ENCODE assay signal across 8 cellular contexts in genomic region chrX:48476919-48477318, GRCh38. TPM values are rescaled to one million over a fixed set of nuclear protein-coding genes. Genes with fewer than 3 reads are reported as not detected.
DNase-seq lines count a peak whose midpoint lies in the region; ATAC-seq and TF ChIP-seq lines count a peak whose summit lies in the region.
"Had no signal": no experiment of that assay in that cellular context is flagged by ENCODE, and none has a peak within 500 bp of the region (broad histone marks: within the 10 kb centered on the region; RNA-seq: fewer than 3 reads in every experiment).

No MANE protein-coding gene starts in this region.

- ATAC-seq in activated CD8-positive, alpha-beta T cell treated with anti-CD3 and anti-CD28 coated beads, Interleukin-2, amount 10 ng/mL, durations not matched to agents 7 days and 5 days: no peak
- ATAC-seq in stimulated activated memory B cell treated with anti-CD40 and anti-IgM and Interleukin-4, amounts not matched to agents 10 μg/mL and 1 μg/mL and 100 μg/mL, for 72 hours: no peak

- CTCF ChIA-PET in activated CD8-positive, alpha-beta T cell treated with anti-CD3 and anti-CD28 coated beads, Interleukin-2, amount 10 ng/mL, durations not matched to agents 7 days and 5 days (lab: Charles Lee): no interaction called here

- peaks cover 15% of the 10 kb centered on the region; the same call in 1 of the 2 replicates for H3K36me3 Mint-ChIP-seq in HFFc6 (ENCODE audit: low read depth)
- H3K36me3 Mint-ChIP-seq in activated CD8-positive, alpha-beta T cell treated with anti-CD3 and anti-CD28 coated beads, Interleukin-2, amount 10 ng/mL, durations not matched to agents 7 days and 5 days (ENCODE audit: low read depth): peaks cover 28% of the 10 kb centered on the region
- peaks cover 37% of the 10 kb centered on the region for H3K36me3 Mint-ChIP-seq in stimulated activated memory B cell treated with anti-CD40 and anti-IgM and Interleukin-4, amounts not matched to agents 10 μg/mL and 1 μg/mL and 100 μg/mL, for 72 hours

- H3K27ac Mint-ChIP-seq in HFFc6: peak overlapping the region; percentile 94
- peak overlapping the region; percentile 92 for H3K27ac Mint-ChIP-seq in activated CD8-positive, alpha-beta T cell treated with anti-CD3 and anti-CD28 coated beads, Interleukin-2, amount 10 ng/mL, durations not matched to agents 7 days and 5 days
- peak overlapping the region; percentile 94 for H3K27ac Mint-ChIP-seq in stimulated activated memory B cell treated with anti-CD40 and anti-IgM and Interleukin-4, amounts not matched to agents 10 μg/mL and 1 μg/mL and 100 μg/mL, for 72 hours

- H3K4me3 Mint-ChIP-seq in HFFc6: peak overlapping the region; percentile 90
- peak overlapping the region; percentile 94 for H3K4me3 Mint-ChIP-seq in activated CD8-positive, alpha-beta T cell treated with anti-CD3 and anti-CD28 coated beads, Interleukin-2, amount 10 ng/mL, durations not matched to agents 7 days and 5 days
- peak overlapping the region; percentile 81 for H3K4me3 Mint-ChIP-seq in stimulated activated memory B cell treated with anti-CD40 and anti-IgM and Interleukin-4, amounts not matched to agents 10 μg/mL and 1 μg/mL and 100 μg/mL, for 72 hours

- TF ChIP-seq CTCF in HFFc6 (IDR thresholded peaks at IDR 0.05): no peak

- no peaks in the 10 kb centered on the region for H3K9me3 Mint-ChIP-seq in HFFc6
- H3K9me3 Mint-ChIP-seq in activated CD8-positive, alpha-beta T cell treated with anti-CD3 and anti-CD28 coated beads, Interleukin-2, amount 10 ng/mL, durations not matched to agents 7 days and 5 days (ENCODE audit: insufficient read depth): no peaks in the 10 kb centered on the region
- H3K9me3 Mint-ChIP-seq in stimulated activated memory B cell treated with anti-CD40 and anti-IgM and Interleukin-4, amounts not matched to agents 10 μg/mL and 1 μg/mL and 100 μg/mL, for 72 hours: no peaks in the 10 kb centered on the region

- peaks cover 2% of the 10 kb centered on the region for H3K27me3 Mint-ChIP-seq in HFFc6 (ENCODE audit: insufficient read depth)
- H3K27me3 Mint-ChIP-seq in activated CD8-positive, alpha-beta T cell treated with anti-CD3 and anti-CD28 coated beads, Interleukin-2, amount 10 ng/mL, durations not matched to agents 7 days and 5 days (ENCODE audit: low read depth): no peaks in the 10 kb centered on the region
- H3K27me3 Mint-ChIP-seq in stimulated activated memory B cell treated with anti-CD40 and anti-IgM and Interleukin-4, amounts not matched to agents 10 μg/mL and 1 μg/mL and 100 μg/mL, for 72 hours: no peaks in the 10 kb centered on the region

- peak overlapping the region; percentile 69 for H3K4me3 ChIP-seq in iPS-11a (ENCODE audit: low read depth, low read length)

- POLR2A ChIA-PET in activated CD8-positive, alpha-beta T cell treated with anti-CD3 and anti-CD28 coated beads, Interleukin-2, amount 10 ng/mL, durations not matched to agents 7 days and 5 days (lab: Charles Lee): no interaction called here

- peaks cover 12% of the 10 kb centered on the region for H3K4me1 Mint-ChIP-seq in HFFc6 (ENCODE audit: low read depth)
- H3K4me1 Mint-ChIP-seq in activated CD8-positive, alpha-beta T cell treated with anti-CD3 and anti-CD28 coated beads, Interleukin-2, amount 10 ng/mL, durations not matched to agents 7 days and 5 days (ENCODE audit: low read depth): peaks cover 42% of the 10 kb centered on the region
- H3K4me1 Mint-ChIP-seq in stimulated activated memory B cell treated with anti-CD40 and anti-IgM and Interleukin-4, amounts not matched to agents 10 μg/mL and 1 μg/mL and 100 μg/mL, for 72 hours: peaks cover 23% of the 10 kb centered on the region

- no peak for DNase-seq in HFFc6
- DNase-seq in activated CD8-positive, alpha-beta T cell treated with anti-CD3 and anti-CD28 coated beads, Interleukin-2, amount 10 ng/mL, durations not matched to agents 7 days and 5 days: no peak
- DNase-seq in LoVo (ENCODE audit: low spot score): no peak
- DNase-seq in NCI-H774 (lab: John Stamatoyannopoulos, UW): no peak
- no peak for DNase-seq in NCI-H748 treated with DMSO at 0.1 percent for 48 hours (lab: John Stamatoyannopoulos, UW)
- DNase-seq: GOT3 had no signal

RNA-seq across cellular contexts. Expression of gene FTSJ1, which starts 0.9 kb away (rescaled TPM):
- 10 to 100 TPM; 51.5 to 66.7 (median 59.7) TPM for total RNA-seq in HFFc6 (2021; fragmentation: NEBNext Ultra II Directional; extraction: Animal tissue kit (Norgen Biotek cat#: 25700))
- 10 to 100 TPM; 64.9 to 72.0 TPM for total RNA-seq in activated CD8-positive, alpha-beta T cell treated with anti-CD3 and anti-CD28 coated beads, Interleukin-2, amount 10 ng/mL, durations not matched to agents 7 days and 5 days

RNA-seq across cellular contexts. Expression of gene SLC38A5, which starts 6.9 kb away (rescaled TPM):
- under 1 TPM in 5 of 6 experiments, not detected in 1; 0.40 to 0.91 (median 0.79) TPM for total RNA-seq in HFFc6 (2021; fragmentation: NEBNext Ultra II Directional; extraction: Animal tissue kit (Norgen Biotek cat#: 25700))
- 10 to 100 TPM; 86.0 to 88.0 TPM for total RNA-seq in activated CD8-positive, alpha-beta T cell treated with anti-CD3 and anti-CD28 coated beads, Interleukin-2, amount 10 ng/mL, durations not matched to agents 7 days and 5 days

RNA-seq across cellular contexts. Expression of gene PORCN, which starts 31.9 kb away (rescaled TPM):
- 10 to 100 TPM in 4 of 6 experiments, 1 to 10 TPM in 2; 9.0 to 13.8 (median 10.7) TPM for total RNA-seq in HFFc6 (2021; fragmentation: NEBNext Ultra II Directional; extraction: Animal tissue kit (Norgen Biotek cat#: 25700))
- 10 to 100 TPM; 19.4 to 22.7 TPM for total RNA-seq in activated CD8-positive, alpha-beta T cell treated with anti-CD3 and anti-CD28 coated beads, Interleukin-2, amount 10 ng/mL, durations not matched to agents 7 days and 5 days

RNA-seq across cellular contexts. Expression of gene EBP, which starts 44.7 kb away (rescaled TPM):
- 10 to 100 TPM; 26.0 to 42.2 (median 39.1) TPM for total RNA-seq in HFFc6 (2021; fragmentation: NEBNext Ultra II Directional; extraction: Animal tissue kit (Norgen Biotek cat#: 25700))
- total RNA-seq in activated CD8-positive, alpha-beta T cell treated with anti-CD3 and anti-CD28 coated beads, Interleukin-2, amount 10 ng/mL, durations not matched to agents 7 days and 5 days: 100 to 1,000 TPM; 338 to 344 TPM

Comparison
In these comparisons a context has a peak if more than half of its experiments do, and no peak if none do; other contexts are left out.
1. RNA of gene SLC38A5, which starts 6.9 kb away (total RNA-seq): 86.0 to 88.0 TPM in activated CD8-positive, alpha-beta T cell treated with anti-CD3 and anti-CD28 coated beads, Interleukin-2, amount 10 ng/mL, durations not matched to agents 7 days and 5 days; 0.40 to 0.91 TPM in HFFc6; every median in the first group is over 10 times any median in the second.
2. Peak in every context shown above with its lines, with median percentiles within 50 percentile points of each other: H3K27ac Mint-ChIP-seq and H3K4me3 Mint-ChIP-seq.